ENCODE assay signal across 16 cellular contexts in genomic region chr7:140885735-140886334, GRCh38. TPM values are rescaled to one million over a fixed set of nuclear protein-coding genes. Genes with fewer than 3 reads are reported as not detected.
DNase-seq lines count a peak whose midpoint lies in the region; ATAC-seq and TF ChIP-seq lines count a peak whose summit lies in the region.
"Had no signal": no experiment of that assay in that cellular context is flagged by ENCODE, and none has a peak within 500 bp of the region (broad histone marks: within the 10 kb centered on the region; RNA-seq: fewer than 3 reads in every experiment).

No MANE protein-coding gene starts in this region.

- H3K27ac Mint-ChIP-seq in natural killer cell (peak overlapping the region; percentile 1 to 29), IgD-negative memory B cell (peak overlapping the region in 2 of 3 donors; percentile 10 to 54)
- no peak overlapping the region for H3K27ac Mint-ChIP-seq in natural killer cell treated with Interleukin-12 subunit alpha and Interleukin-12 subunit beta and Interleukin-15 and Interleukin-18, amount 100 ng/mL, for 72 hours
- peak overlapping the region; percentile 0 for H3K27ac Mint-ChIP-seq in stimulated activated memory B cell treated with anti-CD40 and anti-IgM and Interleukin-4, amounts not matched to agents 10 μg/mL and 1 μg/mL and 100 μg/mL, for 72 hours
- H3K27ac Mint-ChIP-seq: CD4-positive, alpha-beta T cell had no signal

- DNase-seq in natural killer cell, result no peak
- DNase-seq in natural killer cell treated with Interleukin-12 subunit alpha and Interleukin-12 subunit beta and Interleukin-15 and Interleukin-18, amount 100 ng/mL, for 72 hours (ENCODE audit: low spot score), result no peak
- no peak for DNase-seq in left colon
- no peak for DNase-seq in dermis blood vessel endothelial cell
- DNase-seq in superior temporal gyrus (ENCODE audit: extremely low spot score), result no peak
- no peak for DNase-seq in cerebellar nuclear complex (lab: John Stamatoyannopoulos, UW)
- DNase-seq: CD4-positive, alpha-beta T cell; DND-41; GDM1; IMR-90; NCI-H2029 treated with DMSO at 0.1 percent for 48 hours; NCI-H345; NCI-H526 treated with DMSO at 0.1 percent for 48 hours; PC-3 had no signal

- H3K4me3 Mint-ChIP-seq in natural killer cell (no peak overlapping the region), IgD-negative memory B cell (peak overlapping the region in 1 of 4 donors; percentile 0)
- H3K4me3 Mint-ChIP-seq in natural killer cell treated with Interleukin-12 subunit alpha and Interleukin-12 subunit beta and Interleukin-15 and Interleukin-18, amount 100 ng/mL, for 72 hours, result no peak overlapping the region
- H3K4me3 Mint-ChIP-seq in stimulated activated memory B cell treated with anti-CD40 and anti-IgM and Interleukin-4, amounts not matched to agents 10 μg/mL and 1 μg/mL and 100 μg/mL, for 72 hours, result no peak overlapping the region
- H3K4me3 Mint-ChIP-seq: CD4-positive, alpha-beta T cell had no signal

- H3K9me3 Mint-ChIP-seq in natural killer cell (no peaks in the 10 kb centered on the region), IgD-negative memory B cell (no peaks in the 10 kb centered on the region)
- no peaks in the 10 kb centered on the region for H3K9me3 Mint-ChIP-seq in natural killer cell treated with Interleukin-12 subunit alpha and Interleukin-12 subunit beta and Interleukin-15 and Interleukin-18, amount 100 ng/mL, for 72 hours
- no peaks in the 10 kb centered on the region for H3K9me3 Mint-ChIP-seq in stimulated activated memory B cell treated with anti-CD40 and anti-IgM and Interleukin-4, amounts not matched to agents 10 μg/mL and 1 μg/mL and 100 μg/mL, for 72 hours
- H3K9me3 Mint-ChIP-seq: CD4-positive, alpha-beta T cell had no signal

- ATAC-seq in natural killer cell (no peak), left colon (peak; percentile 37)
- ATAC-seq in natural killer cell treated with Interleukin-12 subunit alpha and Interleukin-12 subunit beta and Interleukin-15 and Interleukin-18, amount 100 ng/mL, for 72 hours, result no peak
- ATAC-seq in stimulated activated memory B cell treated with anti-CD40 and anti-IgM and Interleukin-4, amounts not matched to agents 10 μg/mL and 1 μg/mL and 100 μg/mL, for 72 hours, result no peak
- ATAC-seq: PC-3 had no signal

- no peak for TF ChIP-seq CTCF in natural killer cell (IDR thresholded peaks at IDR 0.05)

- H3K36me3 Mint-ChIP-seq in natural killer cell (no peaks in the 10 kb centered on the region), IgD-negative memory B cell (no peaks in the 10 kb centered on the region)
- no peaks in the 10 kb centered on the region for H3K36me3 Mint-ChIP-seq in natural killer cell treated with Interleukin-12 subunit alpha and Interleukin-12 subunit beta and Interleukin-15 and Interleukin-18, amount 100 ng/mL, for 72 hours
- H3K36me3 Mint-ChIP-seq in stimulated activated memory B cell treated with anti-CD40 and anti-IgM and Interleukin-4, amounts not matched to agents 10 μg/mL and 1 μg/mL and 100 μg/mL, for 72 hours, result peaks cover 5% of the 10 kb centered on the region

- intact Hi-C loops in natural killer cell (cut with micrococcal nuclease) (loop anchor here (5.0 kb wide), 1 partner anchor 36 kb away; the partner anchor contains the start of gene BRAF), left colon (cut with DNase I, micrococcal nuclease) (no loop called here)

- H3K27me3 Mint-ChIP-seq in natural killer cell (ENCODE audit: low read depth in 2 of 2) (no peaks in the 10 kb centered on the region), IgD-negative memory B cell (no peaks in the 10 kb centered on the region)
- no peaks in the 10 kb centered on the region for H3K27me3 Mint-ChIP-seq in natural killer cell treated with Interleukin-12 subunit alpha and Interleukin-12 subunit beta and Interleukin-15 and Interleukin-18, amount 100 ng/mL, for 72 hours
- H3K27me3 Mint-ChIP-seq in stimulated activated memory B cell treated with anti-CD40 and anti-IgM and Interleukin-4, amounts not matched to agents 10 μg/mL and 1 μg/mL and 100 μg/mL, for 72 hours, result no peaks in the 10 kb centered on the region
- H3K27me3 Mint-ChIP-seq: CD4-positive, alpha-beta T cell had no signal

- H3K4me1 Mint-ChIP-seq in natural killer cell, result peaks cover 43 to 53% of the 10 kb centered on the region in 2 donors
- peaks cover 33 to 43% of the 10 kb centered on the region in 2 donors for H3K4me1 Mint-ChIP-seq in natural killer cell treated with Interleukin-12 subunit alpha and Interleukin-12 subunit beta and Interleukin-15 and Interleukin-18, amount 100 ng/mL, for 72 hours (ENCODE audit: low read depth in 2 of 2)
- H3K4me1 Mint-ChIP-seq in IgD-negative memory B cell, result peaks cover 32 to 56% (median 50%) of the 10 kb centered on the region in 3 donors
- H3K4me1 Mint-ChIP-seq in stimulated activated memory B cell treated with anti-CD40 and anti-IgM and Interleukin-4, amounts not matched to agents 10 μg/mL and 1 μg/mL and 100 μg/mL, for 72 hours, result peaks cover 64% of the 10 kb centered on the region

RNA-seq across cellular contexts. Expression of gene BRAF, which starts 38.9 kb away (rescaled TPM):
- total RNA-seq in natural killer cell, result 10 to 100 TPM; 54.3 to 67.7 (median 64.1) TPM
- 10 to 100 TPM; 35.7 to 42.2 TPM for total RNA-seq in natural killer cell treated with Interleukin-12 subunit alpha and Interleukin-12 subunit beta and Interleukin-15 and Interleukin-18, amount 100 ng/mL, for 72 hours
- polyA plus RNA-seq in IgD-negative memory B cell, result 11.6 TPM
- total RNA-seq in left colon, result 10 to 100 TPM; 26.5 to 26.7 TPM
- 23.8 and 25.0 TPM in 2 replicates for total RNA-seq in dermis blood vessel endothelial cell

Comparison
In these comparisons a context has a peak if more than half of its experiments do, and no peak if none do; other contexts are left out.
1. H3K27ac Mint-ChIP-seq: peak in natural killer cell (2 of 2), IgD-negative memory B cell (2 of 3) and stimulated activated memory B cell treated with anti-CD40 and anti-IgM and Interleukin-4, amounts not matched to agents 10 μg/mL and 1 μg/mL and 100 μg/mL, for 72 hours (single experiment); none in natural killer cell treated with Interleukin-12 subunit alpha and Interleukin-12 subunit beta and Interleukin-15 and Interleukin-18, amount 100 ng/mL, for 72 hours (0 of 2).